ENCODE assay signal across 1 cellular context in genomic region chr5:1171340-1171941, GRCh38.
TF ChIP-seq lines count a peak whose summit lies in the region.

No MANE protein-coding gene starts in this region.

TF ChIP-seq in K562, 482 proteins besides CTCF, POLR2A, EP300 and RAD21 (continued from another document and continues in another):
- TF ChIP-seq BRF2 (IDR thresholded peaks at IDR 0.05; ENCODE audit: borderline replicate concordance, insufficient read depth, insufficient read length): no peak
- peak; percentile 32; the same call in 1 of the 2 replicates for TF ChIP-seq ATF7 (IDR thresholded peaks at IDR 0.05)
- no peak for TF ChIP-seq HDGF (IDR thresholded peaks at IDR 0.05)
- no peak for TF ChIP-seq ZNF449 (CRISPR knock-in tag; IDR thresholded peaks at IDR 0.05)
- TF ChIP-seq CBX2 (IDR thresholded peaks at IDR 0.05; ENCODE audit: insufficient read depth, low read length, poor library complexity, severe bottlenecking): no peak
- no peak for TF ChIP-seq PREB (CRISPR knock-in tag; IDR thresholded peaks at IDR 0.05)
- no peak for TF ChIP-seq CHD7 (IDR thresholded peaks at IDR 0.05; ENCODE audit: low read depth, low read length)
- no peak for TF ChIP-seq FOXK1 (CRISPR knock-in tag; IDR thresholded peaks at IDR 0.05; ENCODE audit: borderline replicate concordance)
- TF ChIP-seq NONO (IDR thresholded peaks at IDR 0.05; ENCODE audit: low read depth in 2 of 2, low read length in 1 of 2): no peak
- no peak for TF ChIP-seq EGR1 (conservative IDR thresholded peaks at IDR 0.05)
- no peak for TF ChIP-seq MED1 (CRISPR knock-in tag; IDR thresholded peaks at IDR 0.05; ENCODE audit: borderline replicate concordance)
- TF ChIP-seq ZBTB33 (CRISPR knock-in tag; IDR thresholded peaks at IDR 0.05): no peak
- no peak for TF ChIP-seq UBTF (IDR thresholded peaks at IDR 0.05; ENCODE audit: borderline replicate concordance in 1 of 2, low read depth in 2 of 2, low read length in 2 of 2)
- TF ChIP-seq SUPT5H (IDR thresholded peaks at IDR 0.05): no peak
- TF ChIP-seq ZNF197 (CRISPR knock-in tag; IDR thresholded peaks at IDR 0.05; ENCODE audit: low read depth): no peak
- TF ChIP-seq TEAD1 (CRISPR knock-in tag; IDR thresholded peaks at IDR 0.05): no peak
- TF ChIP-seq CTBP1 (IDR thresholded peaks at IDR 0.05; ENCODE audit: borderline replicate concordance): peak; percentile 74
- TF ChIP-seq ZNF12 (CRISPR knock-in tag; IDR thresholded peaks at IDR 0.05): no peak
- TF ChIP-seq ESRRB (CRISPR knock-in tag; IDR thresholded peaks at IDR 0.05; ENCODE audit: borderline replicate concordance): no peak
- TF ChIP-seq ZNF175 (CRISPR knock-in tag; IDR thresholded peaks at IDR 0.05; ENCODE audit: low read depth): no peak
- TF ChIP-seq L3MBTL2 (IDR thresholded peaks at IDR 0.05): no peak
- TF ChIP-seq POLR2AphosphoS5 (IDR thresholded peaks at IDR 0.05; ENCODE audit: control insufficient read depth, insufficient read depth, low read depth, low read length): no peak
- no peak for TF ChIP-seq PURB (CRISPR knock-in tag; IDR thresholded peaks at IDR 0.05; ENCODE audit: low read depth)
- TF ChIP-seq ZNF766 (CRISPR knock-in tag; conservative IDR thresholded peaks at IDR 0.05): no peak
- TF ChIP-seq ZNF311 (CRISPR knock-in tag; IDR thresholded peaks at IDR 0.05): no peak
- TF ChIP-seq NCOR1 (IDR thresholded peaks at IDR 0.05): no peak
- TF ChIP-seq ETV5 (CRISPR knock-in tag; IDR thresholded peaks at IDR 0.05; ENCODE audit: low read depth): no peak
- TF ChIP-seq KDM2B (CRISPR knock-in tag; IDR thresholded peaks at IDR 0.05): no peak
- no peak for TF ChIP-seq ARID3B (CRISPR knock-in tag; IDR thresholded peaks at IDR 0.05; ENCODE audit: borderline replicate concordance)
- TF ChIP-seq MAFG (tag; conservative IDR thresholded peaks at IDR 0.05): no peak
